ENCODE assay signal across 1 cellular context in genomic region chr17:81057079-81057730, GRCh38.
TF ChIP-seq lines count a peak whose summit lies in the region.

No MANE protein-coding gene starts in this region.

TF ChIP-seq in K562, 482 proteins besides CTCF, POLR2A, EP300 and RAD21 (continued from another document and continues in another):
- TF ChIP-seq RERE (CRISPR knock-in tag; IDR thresholded peaks at IDR 0.05; ENCODE audit: borderline replicate concordance) (no peak), ZNF764 (CRISPR knock-in tag; IDR thresholded peaks at IDR 0.05; ENCODE audit: low read depth) (no peak), NR4A1 (CRISPR knock-in tag; IDR thresholded peaks at IDR 0.05) (no peak), NR4A1 (tag; IDR thresholded peaks at IDR 0.05) (no peak), XRCC5 (IDR thresholded peaks at IDR 0.05; ENCODE audit: low read depth, low read length) (peak; percentile 77), SP2 (IDR thresholded peaks at IDR 0.05; ENCODE audit: extremely low read depth, low read depth, low read length, poor library complexity, severe bottlenecking) (no peak), MXI1 (IDR thresholded peaks at IDR 0.05; ENCODE audit: low read depth, low read length) (no peak), SNAPC5 (CRISPR knock-in tag; IDR thresholded peaks at IDR 0.05) (no peak), RFX7 (CRISPR knock-in tag; IDR thresholded peaks at IDR 0.05) (no peak), ETV1 (tag; conservative IDR thresholded peaks at IDR 0.05; ENCODE audit: low read depth) (peak; percentile 29), ZBTB12 (CRISPR knock-in tag; IDR thresholded peaks at IDR 0.05) (no peak), ZBTB17 (CRISPR knock-in tag; IDR thresholded peaks at IDR 0.05) (no peak), ZNF778 (CRISPR knock-in tag; IDR thresholded peaks at IDR 0.05) (no peak), ARID1B (IDR thresholded peaks at IDR 0.05) (peak; percentile 59), ZBTB33 (CRISPR knock-in tag; IDR thresholded peaks at IDR 0.05) (0 out of 2 replicates have a peak, but pooled peaks have one; percentile 34), LEF1 (IDR thresholded peaks at IDR 0.05) (peak; percentile 73), E2F4 (CRISPR knock-in tag; IDR thresholded peaks at IDR 0.05; ENCODE audit: low read depth) (no peak), NEUROD1 (IDR thresholded peaks at IDR 0.05; ENCODE audit: borderline replicate concordance, low read depth, low read length, partially characterized antibody) (peak; percentile 73), THAP12 (CRISPR knock-in tag; IDR thresholded peaks at IDR 0.05) (no peak), MAFK (IDR thresholded peaks at IDR 0.05; ENCODE audit: low read length) (no peak), ZNF124 (CRISPR knock-in tag; IDR thresholded peaks at IDR 0.05) (no peak), ZNF830 (CRISPR knock-in tag; IDR thresholded peaks at IDR 0.05) (no peak), PBX2 (CRISPR knock-in tag; IDR thresholded peaks at IDR 0.05; ENCODE audit: low read depth) (no peak), PBX2 (tag; conservative IDR thresholded peaks at IDR 0.05; ENCODE audit: low read depth) (no peak), LARP7 (IDR thresholded peaks at IDR 0.05) (no peak), GABPA (tag; conservative IDR thresholded peaks at IDR 0.05; ENCODE audit: low read depth) (peak; percentile 31; the same call in 1 of the 2 replicates), HNRNPLL (IDR thresholded peaks at IDR 0.05; ENCODE audit: low read depth, low read length, poor library complexity, severe bottlenecking) (no peak), ZFX (CRISPR knock-in tag; IDR thresholded peaks at IDR 0.05) (peak; percentile 52), SRF (CRISPR knock-in tag; IDR thresholded peaks at IDR 0.05) (0 out of 4 replicates have a peak, but pooled peaks of 1 of the 2 experiments have one; percentile 64), ZNF146 (CRISPR knock-in tag; IDR thresholded peaks at IDR 0.05; ENCODE audit: unreplicated experiment) (no peak), MBD1 (CRISPR knock-in tag; IDR thresholded peaks at IDR 0.05) (no peak), NR0B1 (IDR thresholded peaks at IDR 0.05; ENCODE audit: partially characterized antibody) (no peak), BRF1 (IDR thresholded peaks at IDR 0.05; ENCODE audit: borderline replicate concordance, extremely low read depth, insufficient read length) (no peak), ZNF695 (CRISPR knock-in tag; IDR thresholded peaks at IDR 0.05) (no peak), TOE1 (IDR thresholded peaks at IDR 0.05; ENCODE audit: borderline replicate concordance) (peak; percentile 63; the same call in 1 of the 2 replicates), TOE1 (CRISPR knock-in tag; IDR thresholded peaks at IDR 0.05; ENCODE audit: borderline replicate concordance, low read depth) (no peak), RNF219 (CRISPR knock-in tag; IDR thresholded peaks at IDR 0.05) (no peak), ZNF3 (CRISPR knock-in tag; IDR thresholded peaks at IDR 0.05) (no peak), PRPF4 (IDR thresholded peaks at IDR 0.05; ENCODE audit: insufficient read depth, low read depth, low read length, poor library complexity, severe bottlenecking) (no peak)
